ENCODE assay signal across 20 cellular contexts in genomic region chr3:182802413-182802812, GRCh38. TPM values are rescaled to one million over a fixed set of nuclear protein-coding genes. Genes with fewer than 3 reads are reported as not detected.
DNase-seq lines count a peak whose midpoint lies in the region; ATAC-seq and TF ChIP-seq lines count a peak whose summit lies in the region.
"Had no signal": no experiment of that assay in that cellular context is flagged by ENCODE, and none has a peak within 500 bp of the region (broad histone marks: within the 10 kb centered on the region; RNA-seq: fewer than 3 reads in every experiment).

No MANE protein-coding gene starts in this region.

- H3K27ac ChIP-seq in OCI-LY7 (ENCODE audit: low read depth, low read length, poor library complexity, severe bottlenecking) (no peak overlapping the region), neural progenitor cell (peak overlapping the region; percentile 40), heart left ventricle (peak overlapping the region in 1 of 12 donors; percentile 44)
- H3K27ac ChIP-seq: coronary artery, thyroid gland had no signal

- intact Hi-C loops in Caco-2 (cut with micrococcal nuclease; ENCODE audit: unreplicated experiment) (loop anchor here (1.0 kb wide), 1 partner anchor 8 kb away; no protein-coding TSS in a partner anchor), OCI-LY7 (cut with micrococcal nuclease; ENCODE audit: unreplicated experiment) (no loop called here), heart left ventricle (cut with DNase I) (no loop called here)

- H3K4me2 ChIP-seq in OCI-LY7 (ENCODE audit: low read length) (0 out of 2 replicates have a peak overlapping the region, but pooled peaks have one; percentile 18), neural progenitor cell (peak overlapping the region; percentile 29)

- POLR2A ChIA-PET in Caco-2 (lab: Charles Lee) (interaction anchor here (1.0 kb wide), 1 partner anchor 9 kb away, joined by 3 read pairs; the partner anchor contains the start of gene ATP11B), OCI-LY7 (lab: Charles Lee) (interaction anchor here (0.8 kb wide), 1 partner anchor 102 kb away, joined by 4 read pairs; no protein-coding TSS in a partner anchor)

- ATAC-seq in esophagus mucosa (peak; percentile 10), heart left ventricle (no peak)
- ATAC-seq: activated CD8-positive, alpha-beta memory T cell treated with anti-CD3 and anti-CD28 coated beads, Interleukin-2, amount 10 ng/mL, durations not matched to agents 7 days and 5 days had no signal

- H3K4me3 Mint-ChIP-seq in Caco-2 (ENCODE audit: unreplicated experiment) (no peak overlapping the region), neural progenitor cell (no peak overlapping the region)
- H3K4me3 Mint-ChIP-seq: activated CD8-positive, alpha-beta memory T cell treated with anti-CD3 and anti-CD28 coated beads, Interleukin-2, amount 10 ng/mL, durations not matched to agents 7 days and 5 days; memory B cell had no signal

- H3K36me3 ChIP-seq in Caco-2 (ENCODE audit: control insufficient read depth, insufficient read depth, low read length) = no peaks in the 10 kb centered on the region
- no peaks in the 10 kb centered on the region for H3K36me3 ChIP-seq in OCI-LY7 (ENCODE audit: insufficient read depth, low read length)
- H3K36me3 ChIP-seq in neural progenitor cell = no peaks in the 10 kb centered on the region
- no peaks in the 10 kb centered on the region for H3K36me3 ChIP-seq in heart left ventricle
- H3K36me3 ChIP-seq: BE2C, MG63, thyroid gland had no signal

- peak in 1 of 2 experiments; percentile 31 for DNase-seq in Caco-2
- DNase-seq in OCI-LY7 (ENCODE audit: low spot score) = no peak
- no peak for DNase-seq in neural progenitor cell (ENCODE audit: low spot score)
- DNase-seq in effector CD8-positive, alpha-beta T cell (lab: John Stamatoyannopoulos, UW) = no peak
- DNase-seq in activated CD4-positive, CD25-positive, alpha-beta regulatory T cell (lab: John Stamatoyannopoulos, UW) = no peak
- DNase-seq in NCI-H2081 treated with DMSO at 0.1 percent for 48 hours (lab: John Stamatoyannopoulos, UW) = no peak
- DNase-seq in heart left ventricle = no peak
- DNase-seq: activated CD8-positive, alpha-beta memory T cell treated with anti-CD3 and anti-CD28 coated beads, Interleukin-2, amount 10 ng/mL, durations not matched to agents 7 days and 5 days; activated gamma-delta T cell treated with Interleukin-2 at 50 U/mL for 16 hours; BE2C; HCEC 1CT; MG63; NCI-H446; SHP77 treated with DMSO at 0.1 percent for 48 hours; stimulated activated CD4-positive, alpha-beta T cell treated with anti-CD3 and anti-CD28 coated beads, Interleukin-12 subunit alpha, Interleukin-12 subunit beta, amount 100 ng/mL, for 4 hours; T-helper 2 cell; thyroid gland had no signal

- H3K4me1 ChIP-seq in Caco-2 (peaks cover 13% of the 10 kb centered on the region), OCI-LY7 (ENCODE audit: insufficient read depth, low read length, poor library complexity, severe bottlenecking) (peaks cover 8% of the 10 kb centered on the region), neural progenitor cell (peaks cover 14% of the 10 kb centered on the region), heart left ventricle (peaks cover 0 to 44% (median 21%) of the 10 kb centered on the region in 12 donors)
- H3K4me1 ChIP-seq: BE2C had no signal

- 91 to 94% (median 93%) methylated on average over 2 of the region's 2 CpGs for WGBS in heart left ventricle, 4 donors

- H3K9me2 ChIP-seq in OCI-LY7 (ENCODE audit: insufficient read depth, low read length) = no peaks in the 10 kb centered on the region

- H3K9me3 Mint-ChIP-seq in Caco-2 (ENCODE audit: unreplicated experiment) (no peaks in the 10 kb centered on the region), neural progenitor cell (no peaks in the 10 kb centered on the region)
- H3K9me3 Mint-ChIP-seq: memory B cell had no signal

- no peak for TF ChIP-seq POLR2A in heart left ventricle (IDR thresholded peaks at IDR 0.05)

- H3K27me3 ChIP-seq in Caco-2 (replicated peaks; ENCODE audit: control insufficient read depth, insufficient read depth, low read length) (no peaks in the 10 kb centered on the region), neural progenitor cell (no peaks in the 10 kb centered on the region), heart left ventricle (no peaks in the 10 kb centered on the region)
- H3K27me3 ChIP-seq: BE2C, MG63, thyroid gland had no signal

- TF ChIP-seq CTCF in Caco-2 (IDR thresholded peaks at IDR 0.05; ENCODE audit: insufficient read depth in 1 of 2, low read depth in 1 of 2, low read length in 1 of 2, severe bottlenecking in 1 of 2, unreplicated experiment in 1 of 2) (no peak), OCI-LY7 (conservative IDR thresholded peaks at IDR 0.05; ENCODE audit: low read length) (no peak), neural progenitor cell (IDR thresholded peaks at IDR 0.05) (no peak), heart left ventricle (IDR thresholded peaks at IDR 0.05) (no peak)

- H3F3A ChIP-seq in neural progenitor cell (ENCODE audit: low read depth) = peaks cover 5% of the 10 kb centered on the region

- H3K27me3 Mint-ChIP-seq in Caco-2 (ENCODE audit: insufficient read depth, unreplicated experiment) (no peaks in the 10 kb centered on the region), neural progenitor cell (ENCODE audit: insufficient read depth, low read depth) (no peaks in the 10 kb centered on the region)
- H3K27me3 Mint-ChIP-seq: activated CD8-positive, alpha-beta memory T cell treated with anti-CD3 and anti-CD28 coated beads, Interleukin-2, amount 10 ng/mL, durations not matched to agents 7 days and 5 days; memory B cell had no signal

- H3K79me2 ChIP-seq in OCI-LY7 (ENCODE audit: insufficient read depth, low read depth, low read length) (peaks cover 98% of the 10 kb centered on the region), neural progenitor cell (ENCODE audit: low read depth) (peaks cover 79% of the 10 kb centered on the region)

- H3K9me3 ChIP-seq in Caco-2 = no peaks in the 10 kb centered on the region
- no peaks in the 10 kb centered on the region for H3K9me3 ChIP-seq in OCI-LY7 (ENCODE audit: low read length)
- H3K9me3 ChIP-seq in neural progenitor cell (ENCODE audit: low read depth) = no peaks in the 10 kb centered on the region
- H3K9me3 ChIP-seq in heart left ventricle = no peaks in the 10 kb centered on the region
- H3K9me3 ChIP-seq: BE2C, MG63, thyroid gland had no signal

- H2AFZ ChIP-seq in OCI-LY7 (ENCODE audit: low read length) = no peak overlapping the region
- H2AFZ ChIP-seq in neural progenitor cell (replicated peaks) = no peak overlapping the region

- H3K4me1 Mint-ChIP-seq in Caco-2 (ENCODE audit: low read depth, unreplicated experiment) = peaks cover 14% of the 10 kb centered on the region
- H3K4me1 Mint-ChIP-seq in neural progenitor cell = peaks cover 8% of the 10 kb centered on the region

- H3K4me3 ChIP-seq in Caco-2 (ENCODE audit: low read depth, low read length) = no peak overlapping the region
- H3K4me3 ChIP-seq in OCI-LY7 (ENCODE audit: low read depth, low read length, poor library complexity, severe bottlenecking) = no peak overlapping the region
- no peak overlapping the region for H3K4me3 ChIP-seq in neural progenitor cell
- H3K4me3 ChIP-seq in heart left ventricle = no peak overlapping the region
- H3K4me3 ChIP-seq: coronary artery, MG63, thyroid gland had no signal

- H4K20me1 ChIP-seq in OCI-LY7 (ENCODE audit: insufficient read depth, low read length) = peaks cover 18% of the 10 kb centered on the region
- H4K20me1 ChIP-seq in neural progenitor cell (ENCODE audit: low read depth) = peaks cover 9% of the 10 kb centered on the region

- H3K36me3 Mint-ChIP-seq in Caco-2 (ENCODE audit: insufficient read depth, unreplicated experiment) = no peaks in the 10 kb centered on the region
- H3K36me3 Mint-ChIP-seq in neural progenitor cell = peaks cover 4% of the 10 kb centered on the region
- H3K36me3 Mint-ChIP-seq: memory B cell had no signal

- BruUV-seq in Caco-2 (replicated peaks; lab: Mats Ljungman, UMichigan) = no TSS peak
- BruUV-seq in OCI-LY7 (replicated peaks; lab: Mats Ljungman, UMichigan) = no TSS peak

- H3K27ac Mint-ChIP-seq in Caco-2 (ENCODE audit: unreplicated experiment) (peak overlapping the region; percentile 18), neural progenitor cell (no peak overlapping the region)
- H3K27ac Mint-ChIP-seq: activated CD8-positive, alpha-beta memory T cell treated with anti-CD3 and anti-CD28 coated beads, Interleukin-2, amount 10 ng/mL, durations not matched to agents 7 days and 5 days; memory B cell had no signal

- H3K9ac ChIP-seq in neural progenitor cell = no peak overlapping the region

- CTCF ChIA-PET in Caco-2 (lab: Charles Lee) = interaction anchor here (1.0 kb wide), 1 partner anchor 88 kb away, joined by 7 read pairs; no protein-coding TSS in a partner anchor
- CTCF ChIA-PET in OCI-LY7 (lab: Charles Lee; ENCODE audit: unreplicated experiment) = no interaction called here

RNA-seq across cellular contexts. Expression of gene ATP11B, which starts 9.1 kb away (rescaled TPM):
- 54.5 and 58.1 TPM in 2 replicates for total RNA-seq in Caco-2 (2022)
- 55.6 and 58.6 TPM in 2 replicates for total RNA-seq in OCI-LY7 (2014; rRNA removed; shearing (Covaris generic))
- total RNA-seq in OCI-LY7 (2022) = 87.9 and 92.0 TPM in 2 replicates
- total RNA-seq in esophagus mucosa = 118 TPM
- 39.0 and 59.0 TPM in 2 replicates for total RNA-seq in neural progenitor cell (ENCODE audit: low replicate concordance)
- total RNA-seq in heart left ventricle = 10 to 100 TPM; 24.7 to 45.6 (median 36.2) TPM
- polyA plus RNA-seq in heart left ventricle = 10 to 100 TPM in 1 of 2 donors, 1 to 10 TPM in 1; 4.9 to 12.6 TPM
